ENCODE assay signal across 1 cellular context in the genomic region with DNA sequence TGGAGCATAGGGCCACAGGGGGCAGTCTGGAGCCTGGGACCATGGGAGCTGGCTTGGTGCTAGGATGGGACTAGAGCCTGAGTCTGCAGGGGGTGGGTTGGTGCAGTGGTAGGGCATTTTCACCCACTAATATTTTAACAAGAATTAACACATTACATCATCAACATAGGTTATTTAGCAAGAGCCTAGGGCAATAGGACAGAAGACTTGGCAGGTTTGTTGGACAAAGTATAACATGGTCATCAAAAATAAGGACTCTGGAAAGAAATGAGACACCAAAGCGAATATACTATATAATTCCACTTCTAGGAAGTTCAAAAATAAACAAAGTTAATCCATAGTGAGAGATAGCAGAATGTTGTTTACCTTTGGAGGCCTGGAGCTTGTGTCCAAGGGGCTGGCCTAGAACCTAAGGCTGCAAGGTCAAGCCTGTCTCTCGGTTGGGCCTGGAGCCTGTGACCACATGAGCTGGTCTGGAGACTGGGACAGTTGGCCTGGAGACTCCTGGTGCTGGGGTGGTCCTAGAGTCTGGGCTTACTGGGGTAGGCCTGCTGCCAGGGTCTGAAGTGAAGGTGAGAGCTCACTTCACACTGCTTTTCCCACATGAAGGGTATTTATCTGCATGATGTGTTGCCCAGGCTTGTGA.
TF ChIP-seq lines count a peak whose summit lies in the region.

No MANE protein-coding gene starts in this region.

TF ChIP-seq in HepG2, 621 proteins besides CTCF, POLR2A, EP300 and RAD21:
- TF ChIP-seq ZNF501 (CRISPR knock-in tag; IDR thresholded peaks at IDR 0.05) (no peak), CEBPB (IDR thresholded peaks at IDR 0.05; ENCODE audit: borderline replicate concordance, low read depth, low read length) (peak; percentile 42; the same call in 1 of the 2 replicates), HHEX (CRISPR knock-in tag; IDR thresholded peaks at IDR 0.05) (no peak), ZNF33B (CRISPR knock-in tag; IDR thresholded peaks at IDR 0.05) (no peak), ZNF572 (CRISPR knock-in tag; IDR thresholded peaks at IDR 0.05) (no peak), ZFP36L1 (CRISPR knock-in tag; IDR thresholded peaks at IDR 0.05) (no peak), FOXA1 (IDR thresholded peaks at IDR 0.05) (no peak), FOXA1 (CRISPR knock-in tag; IDR thresholded peaks at IDR 0.05) (no peak), ARNT (IDR thresholded peaks at IDR 0.05) (no peak), ATF7 (IDR thresholded peaks at IDR 0.05) (peak; percentile 37; the same call in 1 of the 2 replicates), ATF7 (CRISPR knock-in tag; IDR thresholded peaks at IDR 0.05) (no peak)
- TF ChIP-seq, protein P1, sequence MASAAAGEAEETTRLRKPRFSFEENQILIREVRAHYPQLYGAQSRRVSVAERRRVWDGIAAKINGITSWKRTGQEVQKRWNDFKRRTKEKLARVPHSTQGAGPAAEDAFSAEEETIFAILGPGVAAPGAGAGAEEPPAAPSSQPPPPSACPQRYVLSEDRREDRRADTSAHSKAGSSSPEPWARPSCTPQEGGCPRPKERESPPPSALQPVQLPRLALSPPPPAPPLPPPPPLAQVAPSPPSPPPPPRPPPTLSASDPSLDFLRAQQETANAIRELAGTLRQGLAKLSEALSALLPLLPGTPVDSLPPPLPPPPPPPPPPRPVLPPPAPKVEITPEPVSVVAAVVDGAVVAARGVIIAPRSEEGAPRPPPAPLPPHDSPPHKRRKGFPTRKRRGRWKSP (CRISPR knock-in tag; IDR thresholded peaks at IDR 0.05), result no peak
- TF ChIP-seq, protein P2, sequence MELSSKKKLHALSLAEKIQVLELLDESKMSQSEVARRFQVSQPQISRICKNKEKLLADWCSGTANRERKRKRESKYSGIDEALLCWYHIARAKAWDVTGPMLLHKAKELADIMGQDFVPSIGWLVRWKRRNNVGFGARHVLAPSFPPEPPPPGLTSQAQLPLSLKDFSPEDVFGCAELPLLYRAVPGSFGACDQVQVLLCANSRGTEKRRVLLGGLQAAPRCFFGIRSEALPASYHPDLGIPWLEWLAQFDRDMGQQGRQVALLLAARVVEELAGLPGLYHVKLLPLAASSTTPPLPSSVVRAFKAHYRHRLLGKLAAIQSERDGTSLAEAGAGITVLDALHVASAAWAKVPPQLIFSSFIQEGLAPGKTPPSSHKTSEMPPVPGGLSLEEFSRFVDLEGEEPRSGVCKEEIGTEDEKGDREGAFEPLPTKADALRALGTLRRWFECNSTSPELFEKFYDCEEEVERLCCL (CRISPR knock-in tag; IDR thresholded peaks at IDR 0.05; ENCODE audit: borderline replicate concordance), result no peak
